9 cellular contexts compared by ENCODE assay signal in the genomic region with DNA sequence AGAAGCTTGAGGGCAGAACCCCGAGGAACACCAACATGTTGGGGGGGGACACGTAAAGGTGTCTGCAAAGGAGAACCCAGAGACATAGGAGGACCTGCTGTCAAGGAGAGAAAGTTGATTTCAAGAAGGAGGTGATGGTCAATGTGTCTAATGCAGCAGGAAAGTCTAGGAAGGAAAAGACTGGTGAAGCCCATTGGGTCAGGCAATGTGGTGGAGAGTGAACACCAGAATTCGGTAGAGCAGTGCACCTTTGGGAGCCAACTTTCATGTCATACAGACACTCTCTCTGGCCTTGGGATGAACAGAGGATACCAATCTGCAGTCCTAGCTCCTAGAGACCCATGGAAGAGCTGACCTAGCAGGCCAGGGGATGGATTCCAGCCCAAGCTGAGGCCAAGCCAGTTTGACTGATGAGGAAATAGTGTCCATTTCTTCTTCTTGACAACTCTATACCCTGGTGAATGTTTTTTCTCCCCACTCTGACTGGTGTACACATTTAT.
"Had no signal": no experiment of that assay in that cellular context is flagged by ENCODE, and none has a peak within 500 bp of the region (broad histone marks: within the 10 kb centered on the region; RNA-seq: fewer than 3 reads in every experiment).

No MANE protein-coding gene starts in this region.

- H3K4me1 Mint-ChIP-seq: IgD-negative memory B cell had no signal

- ATAC-seq: HepG2 had no signal

- H3K9me3 Mint-ChIP-seq: H9 had no signal

- H3K4me3 ChIP-seq: GM23248 had no signal

- H3K27ac ChIP-seq: GM23248, HL-60, KMS-11 had no signal

- H3K36me3 Mint-ChIP-seq: IgD-negative memory B cell had no signal

- H3K4me3 Mint-ChIP-seq: H9, IgD-negative memory B cell had no signal

- H3K27ac Mint-ChIP-seq: H9, IgD-negative memory B cell had no signal

- DNase-seq: GM23248, GOT3, H9, HCEC 1CT, KBM-7 had no signal
